Comparison of ENCODE assay signal across 9 cellular contexts in the genomic region with DNA sequence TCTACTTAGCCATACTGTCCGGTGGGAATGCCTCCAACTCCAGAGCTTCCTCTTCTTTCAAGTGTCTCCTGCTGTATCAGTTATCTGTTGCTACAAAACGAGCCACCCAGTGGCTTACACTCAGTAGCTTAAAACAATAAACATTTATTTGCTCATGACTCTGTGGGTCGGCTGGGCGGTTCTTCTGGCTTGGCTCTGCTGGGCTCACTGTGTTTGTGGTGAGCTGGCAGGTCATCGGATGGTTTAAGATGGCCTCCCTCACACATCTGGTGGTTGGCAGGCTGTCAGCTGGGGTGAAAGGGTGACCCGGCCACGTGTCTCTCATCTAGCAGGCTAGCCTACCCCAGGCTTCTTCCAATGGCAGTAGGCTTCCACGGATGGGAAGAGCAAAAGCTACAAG.
DNase-seq lines count a peak whose midpoint lies in the region; ATAC-seq and FAIRE-seq lines count a peak whose summit lies in the region.
"Had no signal": no experiment of that assay in that cellular context is flagged by ENCODE, and none has a peak within 500 bp of the region (broad histone marks: within the 10 kb centered on the region; RNA-seq: fewer than 3 reads in every experiment).

No MANE protein-coding gene starts in this region.

- FAIRE-seq in urothelium cell line (lab: Jason Lieb, UNC), result no peak

- no peak overlapping the region for H3K27ac ChIP-seq in SJCRH30

- H3K27me3 ChIP-seq in SJCRH30, result no peaks in the 10 kb centered on the region

- H3K4me1 ChIP-seq in SJCRH30, result peaks cover 18% of the 10 kb centered on the region

- DNase-seq in GM03348 (ENCODE audit: low spot score), result peak; percentile 78
- peak; percentile 52 to 60 for DNase-seq in SJCRH30
- DNase-seq in fibroblast of the conjunctiva (ENCODE audit: low read depth), result peak; percentile 96
- peak; percentile 50 for DNase-seq in putamen (ENCODE audit: low spot score)
- no peak for DNase-seq in GM19238 (ENCODE audit: insufficient read length, low spot score)
- no peak for DNase-seq in urothelium cell line (ENCODE audit: low spot score)
- DNase-seq in RKO (ENCODE audit: low spot score), result no peak
- DNase-seq: stimulated activated CD8-positive, alpha-beta memory T cell treated with anti-CD3 and anti-CD28 coated beads, Interleukin-4, amount 100 ng/mL, for 48 hours had no signal

- no peak for ATAC-seq in GM19452 (IDR thresholded peaks at IDR 0.05; ENCODE audit: unreplicated experiment)

- peak overlapping the region; percentile 6; the same call in 1 of the 2 replicates for H3K4me3 ChIP-seq in SJCRH30

- H3K36me3 ChIP-seq in SJCRH30, result no peaks in the 10 kb centered on the region

- H3K9me3 ChIP-seq in SJCRH30 (replicated peaks), result no peaks in the 10 kb centered on the region

Comparison
In these comparisons a context has a peak if more than half of its experiments do, and no peak if none do; other contexts are left out.
1. DNase-seq: peak in GM03348 (single experiment), SJCRH30 (2 of 2), fibroblast of the conjunctiva (single experiment) and putamen (single experiment); none in GM19238 (single experiment), urothelium cell line (single experiment) and RKO (single experiment).